In genomic region chr1:209208648-209209047, GRCh38 we compare ENCODE assay signal across 17 cellular contexts.
"Had no signal": no experiment of that assay in that cellular context is flagged by ENCODE, and none has a peak within 500 bp of the region (broad histone marks: within the 10 kb centered on the region; RNA-seq: fewer than 3 reads in every experiment).

No MANE protein-coding gene starts in this region.

- DNase-seq: activated CD4-positive, alpha-beta T cell treated with anti-CD3 and anti-CD28 coated beads for 4 hours; activated CD8-positive, alpha-beta T cell treated with anti-CD3 and anti-CD28 coated beads, Interleukin-2, amount 10 ng/mL, durations not matched to agents 7 days and 5 days; activated naive CD4-positive, alpha-beta T cell treated with Interleukin-2 at 50 U/mL for 16 hours; central memory CD4-positive, alpha-beta T cell; effector CD4-positive, alpha-beta T cell; gastrocnemius medialis; psoas muscle; right lobe of liver; spleen; stimulated activated CD4-positive, alpha-beta T cell treated with anti-CD3 and anti-CD28 coated beads, Interleukin-2, amount 100 ng/mL, for 24 hours; stimulated activated naive B cell treated with anti-CD40 and anti-IgM and Interleukin-4, amounts not matched to agents 10 μg/mL and 1 μg/mL and 100 μg/mL, for 72 hours; T-helper 1 cell; WERI-Rb-1 had no signal

- ATAC-seq: activated CD8-positive, alpha-beta T cell treated with anti-CD3 and anti-CD28 coated beads, Interleukin-2, amount 10 ng/mL, durations not matched to agents 7 days and 5 days; gastrocnemius medialis; stimulated activated naive B cell treated with anti-CD40 and anti-IgM and Interleukin-4, amounts not matched to agents 10 μg/mL and 1 μg/mL and 100 μg/mL, for 72 hours had no signal

- H3K9me3 Mint-ChIP-seq: activated T-helper 1 cell treated with anti-CD3 and anti-CD28 coated beads, Interleukin-12 subunit alpha, Interleukin-12 subunit beta, Interleukin-2, Interleukin-4 antibody, amounts not matched to agents 30 ng/mL and 10 ng/mL and 1 ng/mL, durations not matched to agents 14 hours and 24 hours and 36 hours; mesothelial cell of epicardium; stimulated activated naive B cell treated with anti-CD40 and anti-IgM and Interleukin-4, amounts not matched to agents 10 μg/mL and 1 μg/mL and 100 μg/mL, for 72 hours had no signal

- H3K4me1 ChIP-seq: psoas muscle had no signal

- H3K27ac ChIP-seq: coronary artery, gastrocnemius medialis, psoas muscle, right lobe of liver, spleen, upper lobe of left lung, WERI-Rb-1 had no signal

- H3K9me3 ChIP-seq: gastrocnemius medialis, psoas muscle, right lobe of liver, spleen, upper lobe of left lung had no signal

- H3K36me3 Mint-ChIP-seq: mesothelial cell of epicardium; stimulated activated naive B cell treated with anti-CD40 and anti-IgM and Interleukin-4, amounts not matched to agents 10 μg/mL and 1 μg/mL and 100 μg/mL, for 72 hours had no signal

- H3K27ac Mint-ChIP-seq: activated CD8-positive, alpha-beta T cell treated with anti-CD3 and anti-CD28 coated beads, Interleukin-2, amount 10 ng/mL, durations not matched to agents 7 days and 5 days; activated T-helper 1 cell treated with anti-CD3 and anti-CD28 coated beads, Interleukin-12 subunit alpha, Interleukin-12 subunit beta, Interleukin-2, Interleukin-4 antibody, amounts not matched to agents 30 ng/mL and 10 ng/mL and 1 ng/mL, durations not matched to agents 14 hours and 24 hours and 36 hours; mesothelial cell of epicardium; stimulated activated naive B cell treated with anti-CD40 and anti-IgM and Interleukin-4, amounts not matched to agents 10 μg/mL and 1 μg/mL and 100 μg/mL, for 72 hours had no signal

- H3K36me3 ChIP-seq: gastrocnemius medialis, right lobe of liver, spleen, upper lobe of left lung, WERI-Rb-1 had no signal

- H3K4me3 Mint-ChIP-seq: activated CD8-positive, alpha-beta T cell treated with anti-CD3 and anti-CD28 coated beads, Interleukin-2, amount 10 ng/mL, durations not matched to agents 7 days and 5 days; activated T-helper 1 cell treated with anti-CD3 and anti-CD28 coated beads, Interleukin-12 subunit alpha, Interleukin-12 subunit beta, Interleukin-2, Interleukin-4 antibody, amounts not matched to agents 30 ng/mL and 10 ng/mL and 1 ng/mL, durations not matched to agents 14 hours and 24 hours and 36 hours; stimulated activated naive B cell treated with anti-CD40 and anti-IgM and Interleukin-4, amounts not matched to agents 10 μg/mL and 1 μg/mL and 100 μg/mL, for 72 hours had no signal
